ENCODE assay signal across 9 cellular contexts in genomic region chr3:45597166-45597565, GRCh38. TPM values are rescaled to one million over a fixed set of nuclear protein-coding genes. Genes with fewer than 3 reads are reported as not detected.
DNase-seq lines count a peak whose midpoint lies in the region; ATAC-seq, FAIRE-seq and TF ChIP-seq lines count a peak whose summit lies in the region.
"Had no signal": no experiment of that assay in that cellular context is flagged by ENCODE, and none has a peak within 500 bp of the region (broad histone marks: within the 10 kb centered on the region; RNA-seq: fewer than 3 reads in every experiment).

No MANE protein-coding gene starts in this region.

- intact Hi-C loops in activated CD4-positive, alpha-beta T cell treated with anti-CD3 and anti-CD28 coated beads for 36 hours (cut with DNase I, micrococcal nuclease), result loop anchor here (2.0 to 10.0 kb wide), 4 partner anchors 68 to 698 kb away; partner anchors contain the start of gene LZTFL1 (in 1 of the 2)
- intact Hi-C loops in HepG2 (cut with micrococcal nuclease; ENCODE audit: unreplicated experiment), result no loop called here

- POLR2A ChIA-PET in activated CD4-positive, alpha-beta T cell treated with anti-CD3 and anti-CD28 coated beads for 36 hours (lab: Charles Lee), result interaction anchor here (0.7 kb wide), 1 partner anchor 12 kb away, joined by 4 read pairs; no protein-coding TSS in a partner anchor
- POLR2A ChIA-PET in HepG2 (lab: Yijun Ruan, JAX), result interaction anchor here (0.9 kb wide), 1 partner anchor 48 kb away, joined by 4 read pairs; no protein-coding TSS in a partner anchor

- H3K36me3 ChIP-seq in HepG2 (replicated peaks in 1 of 2; ENCODE audit: control insufficient read depth in 1 of 2, insufficient read depth in 2 of 2, low read length in 2 of 2) (peaks cover 0 to 8% of the 10 kb centered on the region in 2 experiments; a peak in 1 of 5 replicates), thoracic aorta (no peaks in the 10 kb centered on the region)

- peak overlapping the region; percentile 67 for H3K27ac Mint-ChIP-seq in activated CD4-positive, alpha-beta T cell treated with anti-CD3 and anti-CD28 coated beads for 36 hours

- TF ChIP-seq POLR2A in HepG2 (IDR thresholded peaks at IDR 0.05; ENCODE audit: insufficient read depth in 1 of 2, low read depth in 2 of 2, low read length in 2 of 2), result no peak
- no peak for TF ChIP-seq POLR2A in GM18505 (IDR thresholded peaks at IDR 0.05; ENCODE audit: borderline replicate concordance, extremely low read depth, insufficient read depth, insufficient read length)

- H3K36me3 Mint-ChIP-seq in activated CD4-positive, alpha-beta T cell treated with anti-CD3 and anti-CD28 coated beads for 36 hours (ENCODE audit: low read depth), result peaks cover 25% of the 10 kb centered on the region

- DNase-seq in activated CD4-positive, alpha-beta T cell treated with anti-CD3 and anti-CD28 coated beads for 36 hours, result peak; percentile 74
- no peak for DNase-seq in activated CD4-positive, alpha-beta T cell treated with anti-CD3 and anti-CD28 coated beads, Interleukin-2, amount 50 U/mL, for 4 hours
- DNase-seq in activated naive CD4-positive, alpha-beta T cell treated with anti-CD3 and anti-CD28 coated beads, Interleukin-2, amount 50 U/mL, for 16 hours, result peak; percentile 45
- DNase-seq in HepG2 (ENCODE audit: low spot score) (no peak), thoracic aorta (ENCODE audit: low spot score) (no peak), NCI-H1417 (lab: John Stamatoyannopoulos, UW) (no peak), NCI-H2227 (lab: John Stamatoyannopoulos, UW; ENCODE audit: unreplicated experiment) (no peak)

- no peak overlapping the region for H2AFZ ChIP-seq in HepG2 (ENCODE audit: low read length)

- H4K20me1 ChIP-seq in HepG2 (ENCODE audit: insufficient read depth, low read length), result peaks cover 6% of the 10 kb centered on the region; the same call in 1 of the 2 replicates

- H3K4me1 Mint-ChIP-seq in activated CD4-positive, alpha-beta T cell treated with anti-CD3 and anti-CD28 coated beads for 36 hours, result peaks cover 63% of the 10 kb centered on the region

- TF ChIP-seq RAD21 in HepG2 (CRISPR knock-in tag; IDR thresholded peaks at IDR 0.05), result no peak

- H3K27me3 ChIP-seq in HepG2 (ENCODE audit: control insufficient read depth in 1 of 2, insufficient read depth in 2 of 2, low read length in 2 of 2), result no peaks in the 10 kb centered on the region
- no peaks in the 10 kb centered on the region for H3K27me3 ChIP-seq in thoracic aorta (replicated peaks; ENCODE audit: insufficient read depth)

- 56% methylated on average over 4 of the region's 4 CpGs for WGBS in HepG2 (ENCODE audit: low lambda C conversion rate)

- no peaks in the 10 kb centered on the region for H3K9me3 ChIP-seq in HepG2 (ENCODE audit: low read length)
- no peaks in the 10 kb centered on the region for H3K9me3 ChIP-seq in thoracic aorta

- ATAC-seq in activated CD4-positive, alpha-beta T cell treated with anti-CD3 and anti-CD28 coated beads for 36 hours, result peak; percentile 48
- ATAC-seq in HepG2, result no peak
- no peak for ATAC-seq in thoracic aorta (ENCODE audit: insufficient number of reproducible peaks, low FRiP score, low read depth)
- no peak for ATAC-seq in GM18505 (IDR thresholded peaks at IDR 0.05; ENCODE audit: unreplicated experiment)
- ATAC-seq: left colon had no signal

- H3K4me2 ChIP-seq in HepG2 (ENCODE audit: low read depth, low read length), result peak overlapping the region; percentile 55

- no TSS peak for BruUV-seq in HepG2 (replicated peaks; lab: Mats Ljungman, UMichigan)

- TF ChIP-seq EP300 in HepG2 (IDR thresholded peaks at IDR 0.05; ENCODE audit: low read depth in 2 of 2, low read length in 2 of 2) (no peak), HepG2 (CRISPR knock-in tag; IDR thresholded peaks at IDR 0.05; ENCODE audit: borderline replicate concordance) (no peak)

- H3K4me1 ChIP-seq in HepG2 (ENCODE audit: insufficient read depth, low read length) (peaks cover 76% of the 10 kb centered on the region), thoracic aorta (ENCODE audit: control insufficient read depth in 1 of 2, low read depth in 2 of 2) (peaks cover 49 to 88% of the 10 kb centered on the region in 2 donors)

- H3K79me2 ChIP-seq in HepG2 (ENCODE audit: insufficient read depth, low read length), result peaks cover 65% of the 10 kb centered on the region

- TF ChIP-seq CTCF in HepG2 (CRISPR knock-in tag; IDR thresholded peaks at IDR 0.05) (no peak), thoracic aorta (IDR thresholded peaks at IDR 0.05) (no peak)

- no peaks in the 10 kb centered on the region for H3K27me3 Mint-ChIP-seq in activated CD4-positive, alpha-beta T cell treated with anti-CD3 and anti-CD28 coated beads for 36 hours

- H3K27ac ChIP-seq in HepG2 (ENCODE audit: extremely low read length, insufficient read depth, low read length) (no peak overlapping the region), thoracic aorta (peak overlapping the region; percentile 94 to 97)

- CTCF ChIA-PET in activated CD4-positive, alpha-beta T cell treated with anti-CD3 and anti-CD28 coated beads for 36 hours (lab: Charles Lee), result interaction anchor here (0.6 to 2.3 kb wide), 3 partner anchors 59 to 599 kb away, joined by 3 to 14 read pairs (median 6); no protein-coding TSS in a partner anchor
- CTCF ChIA-PET in HepG2 (lab: Yijun Ruan, JAX; ENCODE audit: low intra/inter-chr PET ratio, low total read pairs), result no interaction called here

- peak overlapping the region; percentile 32 to 44 (median 38); a peak in 5 of 6 replicates for H3K4me3 ChIP-seq in HepG2 (replicated peaks in 1 of 3; ENCODE audit: insufficient read depth in 1 of 3, low read depth in 2 of 3, low read length in 3 of 3)
- H3K4me3 ChIP-seq in thoracic aorta, result peak overlapping the region; percentile 89

- peak overlapping the region; percentile 15; the same call in 1 of the 2 replicates for H3K9ac ChIP-seq in HepG2 (ENCODE audit: insufficient read depth, low read depth, low read length)

- in situ Hi-C loops in HepG2 (cut with HindIII; ENCODE audit: extremely low pct_ligation_motif_present, low pct_unique_long_range_greater_than_20kb), result no loop called here

- H3K9me3 Mint-ChIP-seq in activated CD4-positive, alpha-beta T cell treated with anti-CD3 and anti-CD28 coated beads for 36 hours (ENCODE audit: low read depth), result no peaks in the 10 kb centered on the region

- peak overlapping the region; percentile 86 for H3K4me3 Mint-ChIP-seq in activated CD4-positive, alpha-beta T cell treated with anti-CD3 and anti-CD28 coated beads for 36 hours

- no peak for FAIRE-seq in HepG2 (lab: Jason Lieb, UNC)

TF ChIP-seq in HepG2, 621 proteins besides CTCF, POLR2A, EP300 and RAD21 (continues in another document):
- TF ChIP-seq ZGPAT (CRISPR knock-in tag; IDR thresholded peaks at IDR 0.05) (no peak), IRX3 (CRISPR knock-in tag; IDR thresholded peaks at IDR 0.05; ENCODE audit: borderline replicate concordance, low read depth) (no peak), ZNF788 (CRISPR knock-in tag; IDR thresholded peaks at IDR 0.05; ENCODE audit: borderline replicate concordance) (no peak), KDM5B (CRISPR knock-in tag; IDR thresholded peaks at IDR 0.05; ENCODE audit: borderline replicate concordance) (no peak), ZNF850 (CRISPR knock-in tag; conservative IDR thresholded peaks at IDR 0.05) (no peak), TBL1XR1 (IDR thresholded peaks at IDR 0.05; ENCODE audit: borderline replicate concordance, low read length, partially characterized antibody) (no peak), CAMTA2 (CRISPR knock-in tag; IDR thresholded peaks at IDR 0.05; ENCODE audit: borderline replicate concordance) (no peak)

RNA-seq across cellular contexts. Expression of gene LIMD1, which starts 2.6 kb away (rescaled TPM):
- 10 to 100 TPM; 20.1 to 22.9 TPM for total RNA-seq in activated CD4-positive, alpha-beta T cell treated with anti-CD3 and anti-CD28 coated beads for 36 hours
- total RNA-seq in HepG2 (2016; rRNA removed; fragmentation: Illumina TruSeq; extraction: Trizol) (11.1 and 13.0 TPM in 2 replicates), thoracic aorta (10 to 100 TPM; 32.5 to 42.6 TPM)
- total RNA-seq in HepG2 (2016; cell fraction: cytosol; rRNA removed; fragmentation: Illumina TruSeq; extraction: Trizol; ENCODE audit: low read depth), result 1.4 and 1.5 TPM in 2 replicates
- total RNA-seq in HepG2 (2016; cell fraction: insoluble cytoplasmic fraction; rRNA removed; fragmentation: Illumina TruSeq; extraction: Trizol), result 9.8 and 12.1 TPM in 2 replicates
- total RNA-seq in HepG2 (2016; cell fraction: membrane; rRNA removed; fragmentation: Illumina TruSeq; extraction: Trizol), result 5.3 and 6.4 TPM in 2 replicates
- 11.9 and 15.6 TPM in 2 replicates for total RNA-seq in HepG2 (2016; cell fraction: nucleus; rRNA removed; fragmentation: Illumina TruSeq; extraction: Trizol)
- 16.4 and 18.7 TPM in 2 replicates for polyA plus RNA-seq in HepG2 (2011; rRNA removed)
- polyA plus RNA-seq in HepG2 (2011; cell fraction: cytosol; rRNA removed), result 7.1 and 7.2 TPM in 2 replicates
- polyA plus RNA-seq in HepG2 (2011; cell fraction: nucleus; rRNA removed), result 42.2 and 53.6 TPM in 2 replicates
- 4.4 and 6.9 TPM in 2 replicates for polyA plus RNA-seq in HepG2 (2012)
- 0.43 and 0.62 TPM in 2 replicates for polyA plus RNA-seq in HepG2 (2016; cell fraction: cytosol; fragmentation: Illumina TruSeq; extraction: Trizol; ENCODE audit: low read depth)
- 5.8 and 6.2 TPM in 2 replicates for polyA plus RNA-seq in HepG2 (2016; cell fraction: insoluble cytoplasmic fraction; fragmentation: Illumina TruSeq; extraction: Trizol; ENCODE audit: low read depth)
- polyA plus RNA-seq in HepG2 (2016; cell fraction: membrane; fragmentation: Illumina TruSeq; extraction: Trizol; ENCODE audit: low read depth), result 1.7 TPM in 2 replicates
- 17.4 and 18.9 TPM in 2 replicates for polyA plus RNA-seq in HepG2 (2016; cell fraction: nucleus; fragmentation: Illumina TruSeq; extraction: Trizol; ENCODE audit: insufficient read depth, low read depth)
- 55.2 and 75.7 TPM in 2 replicates for polyA minus RNA-seq in HepG2 (2011; rRNA and poly(A)+ RNA removed; ENCODE audit: low replicate concordance)
- polyA minus RNA-seq in HepG2 (2011; cell fraction: cytosol; rRNA and poly(A)+ RNA removed), result 11.3 and 16.1 TPM in 2 replicates
- polyA minus RNA-seq in HepG2 (2011; cell fraction: nucleus; rRNA and poly(A)+ RNA removed), result 27.0 and 32.6 TPM in 2 replicates

Comparison
In these comparisons a context has a peak if more than half of its experiments do, and no peak if none do; other contexts are left out.
1. DNase-seq: peak in activated CD4-positive, alpha-beta T cell treated with anti-CD3 and anti-CD28 coated beads for 36 hours (single experiment) and activated naive CD4-positive, alpha-beta T cell treated with anti-CD3 and anti-CD28 coated beads, Interleukin-2, amount 50 U/mL, for 16 hours (single experiment); none in activated CD4-positive, alpha-beta T cell treated with anti-CD3 and anti-CD28 coated beads, Interleukin-2, amount 50 U/mL, for 4 hours (0 of 2), HepG2 (single experiment), thoracic aorta (single experiment), NCI-H1417 (0 of 3) and NCI-H2227 (single experiment).